8 cellular contexts compared by ENCODE assay signal in the genomic region with DNA sequence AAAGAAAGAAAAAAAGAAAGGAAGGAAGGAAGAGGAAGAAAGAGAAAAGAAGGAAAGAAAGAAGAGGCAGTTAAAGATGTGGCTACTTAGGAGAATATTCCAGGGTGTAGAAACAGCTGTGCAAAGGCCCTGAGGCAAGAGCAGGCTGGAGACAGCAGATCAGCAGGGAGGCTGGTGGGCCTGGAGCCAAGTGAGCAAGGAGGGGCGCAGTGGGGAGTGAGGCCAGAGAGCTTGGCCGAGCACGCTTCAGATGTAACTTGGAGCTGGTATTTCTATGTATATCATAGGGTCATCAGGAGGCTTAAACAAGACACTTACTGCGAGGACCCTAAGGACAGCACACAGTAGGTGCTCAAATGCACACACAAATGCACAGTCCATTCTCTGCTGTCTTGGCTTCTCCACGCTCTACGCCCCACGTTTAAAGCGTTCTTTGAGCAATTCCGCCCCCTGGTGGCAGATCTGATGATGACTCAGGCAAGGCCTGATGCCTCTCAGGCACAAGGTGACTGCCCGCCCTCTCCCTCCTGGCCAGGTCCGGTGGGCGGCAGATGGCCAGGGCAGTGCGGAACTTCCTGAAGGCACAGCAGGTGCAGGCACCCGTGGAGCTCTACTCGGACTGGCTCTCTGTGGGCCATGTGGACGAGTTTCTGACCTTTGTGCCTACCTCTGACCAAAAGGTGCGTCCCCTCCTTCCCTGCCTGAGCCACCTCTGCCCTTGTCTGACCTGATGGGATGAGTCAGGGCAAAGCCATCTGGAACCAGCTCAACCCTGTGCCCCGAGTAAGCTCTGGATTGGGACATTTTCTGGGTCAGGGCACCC. TPM values are rescaled to one million over a fixed set of nuclear protein-coding genes. Genes with fewer than 3 reads are reported as not detected.
DNase-seq lines count a peak whose midpoint lies in the region; ATAC-seq lines count a peak whose summit lies in the region.

No MANE protein-coding gene starts in this region.

- intact Hi-C loops in activated CD4-positive, alpha-beta T cell treated with anti-CD3 and anti-CD28 coated beads for 36 hours (cut with DNase I, micrococcal nuclease): loop anchor here (1.0 to 5.0 kb wide), 4 partner anchors 112 to 285 kb away; no protein-coding TSS in a partner anchor

- H3K4me1 Mint-ChIP-seq in activated CD4-positive, alpha-beta T cell treated with anti-CD3 and anti-CD28 coated beads for 36 hours: no peaks in the 10 kb centered on the region

- ATAC-seq in GM21723 (IDR thresholded peaks at IDR 0.05; ENCODE audit: unreplicated experiment) (peak; percentile 52), left lobe of liver (peak; percentile 93), GM19463 (IDR thresholded peaks at IDR 0.05; ENCODE audit: unreplicated experiment) (no peak)
- peak; percentile 84 for ATAC-seq in activated CD4-positive, alpha-beta T cell treated with anti-CD3 and anti-CD28 coated beads for 36 hours

- H3K27ac Mint-ChIP-seq in activated CD4-positive, alpha-beta T cell treated with anti-CD3 and anti-CD28 coated beads for 36 hours: no peak overlapping the region

- H3K36me3 Mint-ChIP-seq in activated CD4-positive, alpha-beta T cell treated with anti-CD3 and anti-CD28 coated beads for 36 hours (ENCODE audit: low read depth): no peaks in the 10 kb centered on the region

- H3K9me3 Mint-ChIP-seq in activated CD4-positive, alpha-beta T cell treated with anti-CD3 and anti-CD28 coated beads for 36 hours (ENCODE audit: low read depth): no peaks in the 10 kb centered on the region

- CTCF ChIA-PET in activated CD4-positive, alpha-beta T cell treated with anti-CD3 and anti-CD28 coated beads for 36 hours (lab: Charles Lee): interaction anchor here (0.6 to 8.5 kb wide), 20 partner anchors 9 to 133 kb away, joined by 3 to 103 read pairs (median 4); partner anchors contain the start of gene PADI3

- POLR2A ChIA-PET in activated CD4-positive, alpha-beta T cell treated with anti-CD3 and anti-CD28 coated beads for 36 hours (lab: Charles Lee): no interaction called here

- DNase-seq in AG08396 (ENCODE audit: low spot score): peak; percentile 83
- DNase-seq in NCI-H446 (lab: John Stamatoyannopoulos, UW): peak; percentile 59 to 90
- DNase-seq in activated CD4-positive, alpha-beta T cell treated with anti-CD3 and anti-CD28 coated beads for 36 hours: peak; percentile 94
- peak; percentile 75 for DNase-seq in cerebellum (ENCODE audit: low spot score)
- DNase-seq in left lobe of liver (ENCODE audit: low spot score): peak; percentile 84
- DNase-seq in stimulated activated CD4-positive, alpha-beta T cell treated with anti-CD3 and anti-CD28 coated beads, Interleukin-4, amount 100 ng/mL, for 4 hours: peak; percentile 73 to 87

- H3K27me3 Mint-ChIP-seq in activated CD4-positive, alpha-beta T cell treated with anti-CD3 and anti-CD28 coated beads for 36 hours: peaks cover 2% of the 10 kb centered on the region

- no peak overlapping the region for H3K4me3 Mint-ChIP-seq in activated CD4-positive, alpha-beta T cell treated with anti-CD3 and anti-CD28 coated beads for 36 hours

RNA-seq across cellular contexts. Expression of gene PADI3, which starts 11.9 kb away (rescaled TPM):
- total RNA-seq in activated CD4-positive, alpha-beta T cell treated with anti-CD3 and anti-CD28 coated beads for 36 hours: not detected
- total RNA-seq in cerebellum (not detected), left lobe of liver (not detected)

RNA-seq across cellular contexts. Expression of gene PADI1, which starts 32.1 kb away (rescaled TPM):
- not detected for total RNA-seq in activated CD4-positive, alpha-beta T cell treated with anti-CD3 and anti-CD28 coated beads for 36 hours
- 0.18 TPM for total RNA-seq in cerebellum
- not detected for total RNA-seq in left lobe of liver
